In genomic region chr15:92804610-92804936, GRCh38 we compare ENCODE assay signal across 8 cellular contexts.
DNase-seq lines count a peak whose midpoint lies in the region; ATAC-seq and TF ChIP-seq lines count a peak whose summit lies in the region.
"Not testable (repeated sequence)": the region's sequence is repeated elsewhere in the genome, so short reads cannot be mapped to it uniquely, and the experiment has no call there.

No MANE protein-coding gene starts in this region.

- peak overlapping the region; percentile 78 for H3K27ac ChIP-seq in HEK293 (ENCODE audit: extremely low read depth, low read depth, low read length)
- H3K27ac ChIP-seq in SK-N-SH (ENCODE audit: low read depth in 2 of 2, low read length in 1 of 2) = peak overlapping the region in 1 of 2 experiments; percentile 87; a peak in 2 of 4 replicates
- peak overlapping the region; percentile 38 for H3K27ac ChIP-seq in adipose tissue (ENCODE audit: low read depth, low read length)
- H3K27ac ChIP-seq in layer of hippocampus (ENCODE audit: low read depth, low read length) = peak overlapping the region; percentile 87
- H3K27ac ChIP-seq in osteoblast (ENCODE audit: low read depth, low read length) = peak overlapping the region; percentile 96
- H3K27ac ChIP-seq in urinary bladder (ENCODE audit: low read depth) = peak overlapping the region; percentile 92

- H3K27ac Mint-ChIP-seq in dendritic cell treated with granulocyte-macrophage colony-stimulating factor and Interleukin-4, amounts not matched to agents 40 ng/mL and 50 ng/mL, for 4 days = peak overlapping the region; percentile 87
- H3K27ac Mint-ChIP-seq in stimulated activated naive B cell treated with anti-CD40 and anti-IgM and Interleukin-4, amounts not matched to agents 10 μg/mL and 1 μg/mL and 100 μg/mL, for 72 hours = peak overlapping the region; percentile 11

- H3K9ac ChIP-seq in SK-N-SH = peak overlapping the region; percentile 42; the same call in 1 of the 2 replicates

- H2AFZ ChIP-seq in SK-N-SH (ENCODE audit: low read depth); osteoblast (ENCODE audit: low read length): not testable (repeated sequence)

- H3K9me3 ChIP-seq in HEK293 (ENCODE audit: control insufficient read depth, insufficient read depth, low read depth, low read length); SK-N-SH; osteoblast (ENCODE audit: low read depth, low read length): not testable (repeated sequence)

- ATAC-seq in stimulated activated naive B cell treated with anti-CD40 and anti-IgM and Interleukin-4, amounts not matched to agents 10 μg/mL and 1 μg/mL and 100 μg/mL, for 72 hours (replicated peaks) = not testable (repeated sequence)

- H3K4me2 ChIP-seq in SK-N-SH = not testable (repeated sequence)
- H3K4me2 ChIP-seq in osteoblast (ENCODE audit: insufficient read depth, low read length) = peak overlapping the region; percentile 61

- CTCF ChIA-PET in HEK293 (lab: Yijun Ruan, JAX) (interaction anchor here (1.9 kb wide), 1 partner anchor 113 kb away, joined by 7 read pairs; no protein-coding TSS in a partner anchor), SK-N-SH (lab: Yijun Ruan, JAX) (interaction anchor here (0.6 to 1.4 kb wide), 3 partner anchors 109 to 1332 kb away, joined by 3 to 4 read pairs (median 3); no protein-coding TSS in a partner anchor)

- not testable (repeated sequence) for H3K4me3 Mint-ChIP-seq in dendritic cell treated with granulocyte-macrophage colony-stimulating factor and Interleukin-4, amounts not matched to agents 40 ng/mL and 50 ng/mL, for 4 days; stimulated activated naive B cell treated with anti-CD40 and anti-IgM and Interleukin-4, amounts not matched to agents 10 μg/mL and 1 μg/mL and 100 μg/mL, for 72 hours

- WGBS in SK-N-SH (ENCODE audit: low lambda C conversion rate) = 95% methylated on average over 5 of the region's 5 CpGs
- 91 to 94% (median 94%) methylated on average over 5 of the region's 5 CpGs for WGBS in adipose tissue, 3 donors
- WGBS in urinary bladder = 95% methylated on average over 5 of the region's 5 CpGs

- H3K27me3 Mint-ChIP-seq in dendritic cell treated with granulocyte-macrophage colony-stimulating factor and Interleukin-4, amounts not matched to agents 40 ng/mL and 50 ng/mL, for 4 days; stimulated activated naive B cell treated with anti-CD40 and anti-IgM and Interleukin-4, amounts not matched to agents 10 μg/mL and 1 μg/mL and 100 μg/mL, for 72 hours: not testable (repeated sequence)

- peaks cover 66% of the 10 kb centered on the region for H3K4me1 Mint-ChIP-seq in dendritic cell treated with granulocyte-macrophage colony-stimulating factor and Interleukin-4, amounts not matched to agents 40 ng/mL and 50 ng/mL, for 4 days (ENCODE audit: low read depth)
- H3K4me1 Mint-ChIP-seq in stimulated activated naive B cell treated with anti-CD40 and anti-IgM and Interleukin-4, amounts not matched to agents 10 μg/mL and 1 μg/mL and 100 μg/mL, for 72 hours = peaks cover 9 to 19% of the 10 kb centered on the region in 2 donors

- H3K79me2 ChIP-seq in SK-N-SH (ENCODE audit: insufficient read depth); osteoblast (ENCODE audit: insufficient read depth, low read length): not testable (repeated sequence)

- TF ChIP-seq RAD21 in SK-N-SH (IDR thresholded peaks at IDR 0.05; ENCODE audit: low read length) = not testable (repeated sequence)

- H3K9me2 ChIP-seq in SK-N-SH = not testable (repeated sequence)

- not testable (repeated sequence) for DNase-seq in SK-N-SH; osteoblast (ENCODE audit: insufficient read length, low spot score, missing footprints); stimulated activated naive B cell treated with anti-CD40 and anti-IgM and Interleukin-4, amounts not matched to agents 10 μg/mL and 1 μg/mL and 100 μg/mL, for 72 hours

- intact Hi-C loops in dendritic cell treated with granulocyte-macrophage colony-stimulating factor and Interleukin-4, amounts not matched to agents 40 ng/mL and 50 ng/mL, for 4 days (cut with micrococcal nuclease) = not testable (repeated sequence)

- H3K36me3 Mint-ChIP-seq in dendritic cell treated with granulocyte-macrophage colony-stimulating factor and Interleukin-4, amounts not matched to agents 40 ng/mL and 50 ng/mL, for 4 days (ENCODE audit: low read depth); stimulated activated naive B cell treated with anti-CD40 and anti-IgM and Interleukin-4, amounts not matched to agents 10 μg/mL and 1 μg/mL and 100 μg/mL, for 72 hours: not testable (repeated sequence)

- not testable (repeated sequence) for H3K4me1 ChIP-seq in HEK293 (ENCODE audit: control insufficient read depth, insufficient read depth, low read length); urinary bladder (ENCODE audit: insufficient read depth)
- peaks cover 0 to 11% of the 10 kb centered on the region in 2 experiments; a peak in 2 of 4 replicates for H3K4me1 ChIP-seq in SK-N-SH (ENCODE audit: control insufficient read depth in 1 of 2, insufficient read depth in 2 of 2, low read depth in 1 of 2, low read length in 1 of 2)
- H3K4me1 ChIP-seq in osteoblast (ENCODE audit: insufficient read depth, low read length) = peaks cover 28% of the 10 kb centered on the region

- H3K36me3 ChIP-seq in HEK293 (ENCODE audit: control insufficient read depth in 2 of 2, insufficient read depth in 1 of 2, low read length in 2 of 2); SK-N-SH (replicated peaks in 1 of 2; ENCODE audit: control insufficient read depth in 1 of 2, insufficient read depth in 2 of 2, low read length in 1 of 2); osteoblast (ENCODE audit: insufficient read depth, low read length); urinary bladder (ENCODE audit: insufficient read depth): not testable (repeated sequence)

- not testable (repeated sequence) for H3K9me3 Mint-ChIP-seq in dendritic cell treated with granulocyte-macrophage colony-stimulating factor and Interleukin-4, amounts not matched to agents 40 ng/mL and 50 ng/mL, for 4 days; stimulated activated naive B cell treated with anti-CD40 and anti-IgM and Interleukin-4, amounts not matched to agents 10 μg/mL and 1 μg/mL and 100 μg/mL, for 72 hours

- H3F3A ChIP-seq in SK-N-SH (replicated peaks; ENCODE audit: insufficient read depth) = peaks cover 38% of the 10 kb centered on the region

- not testable (repeated sequence) for H4K20me1 ChIP-seq in SK-N-SH (ENCODE audit: insufficient read depth); osteoblast (ENCODE audit: insufficient read depth, low read length)

- H3K27me3 ChIP-seq in SK-N-SH (ENCODE audit: insufficient read depth); layer of hippocampus (ENCODE audit: control insufficient read depth, insufficient read depth, low read length); osteoblast (ENCODE audit: insufficient read depth, low read length): not testable (repeated sequence)

- TF ChIP-seq CTCF in HEK293 (tag by site-specific recombination; IDR thresholded peaks at IDR 0.05); SK-N-SH (IDR thresholded peaks at IDR 0.05); osteoblast (IDR thresholded peaks at IDR 0.05; ENCODE audit: extremely low read depth, low read depth, low read length): not testable (repeated sequence)

- not testable (repeated sequence) for TF ChIP-seq EP300 in SK-N-SH (IDR thresholded peaks at IDR 0.05; ENCODE audit: borderline replicate concordance in 1 of 2, low read depth in 1 of 2, low read length in 1 of 2)

- not testable (repeated sequence) for H3K4me3 ChIP-seq in HEK293 (ENCODE audit: low read depth, low read length); SK-N-SH (ENCODE audit: low read depth in 2 of 2, low read length in 1 of 2); osteoblast (ENCODE audit: insufficient read depth, low read length); urinary bladder (ENCODE audit: low read depth, low read length)

- POLR2A ChIA-PET in HEK293 (lab: Yijun Ruan, JAX) = interaction anchor here (1.0 to 3.2 kb wide), 6 partner anchors 27 to 113 kb away, joined by 3 to 34 read pairs (median 4); no protein-coding TSS in a partner anchor
- POLR2A ChIA-PET in SK-N-SH (lab: Yijun Ruan, JAX) = not testable (repeated sequence)

TF ChIP-seq in HEK293, 187 proteins besides CTCF, POLR2A, EP300 and RAD21:
- peak; percentile 52 for TF ChIP-seq ZEB2 (tag by site-specific recombination; IDR thresholded peaks at IDR 0.05)
